1 cellular context compared by ENCODE assay signal in the genomic region with DNA sequence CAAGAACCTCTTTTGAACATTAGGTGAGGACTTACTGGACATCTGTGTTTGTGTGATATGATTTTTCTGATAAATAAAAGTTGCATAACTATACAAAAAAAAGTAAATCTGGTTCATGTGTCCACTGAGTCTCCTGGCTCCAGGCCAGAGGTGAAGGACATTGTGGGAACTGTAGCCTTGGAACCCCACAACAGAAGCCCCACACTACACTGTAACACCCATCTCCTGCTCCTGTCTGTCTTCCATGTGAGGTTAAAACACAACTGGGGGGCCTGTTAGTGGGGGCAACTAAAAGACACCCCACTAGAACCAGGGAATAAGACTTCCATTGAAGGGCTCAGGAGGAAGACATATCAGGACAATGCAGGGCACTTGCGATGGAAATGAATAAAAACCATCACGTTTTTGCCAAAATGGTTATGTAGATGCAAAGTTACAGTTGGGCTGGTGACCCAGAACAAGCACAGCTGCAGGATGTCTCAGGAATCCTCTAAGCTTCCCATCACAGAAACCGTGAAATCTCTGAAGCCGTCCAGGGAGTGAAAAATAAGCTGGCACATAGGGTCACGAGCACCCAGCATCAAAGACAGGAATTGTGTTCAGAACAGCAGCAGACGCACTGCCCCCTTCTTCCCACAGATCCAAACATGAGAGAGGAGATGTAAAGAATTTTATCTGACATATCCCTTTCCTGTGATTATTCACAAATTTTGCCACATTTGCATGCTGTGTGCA.
TF ChIP-seq lines count a peak whose summit lies in the region.

No MANE protein-coding gene starts in this region.

TF ChIP-seq in GM23338, 12 proteins besides CTCF, POLR2A, EP300 and RAD21 (continued from another document):
- TF ChIP-seq ETS1 (IDR thresholded peaks at IDR 0.05), result no peak
- TF ChIP-seq, protein P1, sequence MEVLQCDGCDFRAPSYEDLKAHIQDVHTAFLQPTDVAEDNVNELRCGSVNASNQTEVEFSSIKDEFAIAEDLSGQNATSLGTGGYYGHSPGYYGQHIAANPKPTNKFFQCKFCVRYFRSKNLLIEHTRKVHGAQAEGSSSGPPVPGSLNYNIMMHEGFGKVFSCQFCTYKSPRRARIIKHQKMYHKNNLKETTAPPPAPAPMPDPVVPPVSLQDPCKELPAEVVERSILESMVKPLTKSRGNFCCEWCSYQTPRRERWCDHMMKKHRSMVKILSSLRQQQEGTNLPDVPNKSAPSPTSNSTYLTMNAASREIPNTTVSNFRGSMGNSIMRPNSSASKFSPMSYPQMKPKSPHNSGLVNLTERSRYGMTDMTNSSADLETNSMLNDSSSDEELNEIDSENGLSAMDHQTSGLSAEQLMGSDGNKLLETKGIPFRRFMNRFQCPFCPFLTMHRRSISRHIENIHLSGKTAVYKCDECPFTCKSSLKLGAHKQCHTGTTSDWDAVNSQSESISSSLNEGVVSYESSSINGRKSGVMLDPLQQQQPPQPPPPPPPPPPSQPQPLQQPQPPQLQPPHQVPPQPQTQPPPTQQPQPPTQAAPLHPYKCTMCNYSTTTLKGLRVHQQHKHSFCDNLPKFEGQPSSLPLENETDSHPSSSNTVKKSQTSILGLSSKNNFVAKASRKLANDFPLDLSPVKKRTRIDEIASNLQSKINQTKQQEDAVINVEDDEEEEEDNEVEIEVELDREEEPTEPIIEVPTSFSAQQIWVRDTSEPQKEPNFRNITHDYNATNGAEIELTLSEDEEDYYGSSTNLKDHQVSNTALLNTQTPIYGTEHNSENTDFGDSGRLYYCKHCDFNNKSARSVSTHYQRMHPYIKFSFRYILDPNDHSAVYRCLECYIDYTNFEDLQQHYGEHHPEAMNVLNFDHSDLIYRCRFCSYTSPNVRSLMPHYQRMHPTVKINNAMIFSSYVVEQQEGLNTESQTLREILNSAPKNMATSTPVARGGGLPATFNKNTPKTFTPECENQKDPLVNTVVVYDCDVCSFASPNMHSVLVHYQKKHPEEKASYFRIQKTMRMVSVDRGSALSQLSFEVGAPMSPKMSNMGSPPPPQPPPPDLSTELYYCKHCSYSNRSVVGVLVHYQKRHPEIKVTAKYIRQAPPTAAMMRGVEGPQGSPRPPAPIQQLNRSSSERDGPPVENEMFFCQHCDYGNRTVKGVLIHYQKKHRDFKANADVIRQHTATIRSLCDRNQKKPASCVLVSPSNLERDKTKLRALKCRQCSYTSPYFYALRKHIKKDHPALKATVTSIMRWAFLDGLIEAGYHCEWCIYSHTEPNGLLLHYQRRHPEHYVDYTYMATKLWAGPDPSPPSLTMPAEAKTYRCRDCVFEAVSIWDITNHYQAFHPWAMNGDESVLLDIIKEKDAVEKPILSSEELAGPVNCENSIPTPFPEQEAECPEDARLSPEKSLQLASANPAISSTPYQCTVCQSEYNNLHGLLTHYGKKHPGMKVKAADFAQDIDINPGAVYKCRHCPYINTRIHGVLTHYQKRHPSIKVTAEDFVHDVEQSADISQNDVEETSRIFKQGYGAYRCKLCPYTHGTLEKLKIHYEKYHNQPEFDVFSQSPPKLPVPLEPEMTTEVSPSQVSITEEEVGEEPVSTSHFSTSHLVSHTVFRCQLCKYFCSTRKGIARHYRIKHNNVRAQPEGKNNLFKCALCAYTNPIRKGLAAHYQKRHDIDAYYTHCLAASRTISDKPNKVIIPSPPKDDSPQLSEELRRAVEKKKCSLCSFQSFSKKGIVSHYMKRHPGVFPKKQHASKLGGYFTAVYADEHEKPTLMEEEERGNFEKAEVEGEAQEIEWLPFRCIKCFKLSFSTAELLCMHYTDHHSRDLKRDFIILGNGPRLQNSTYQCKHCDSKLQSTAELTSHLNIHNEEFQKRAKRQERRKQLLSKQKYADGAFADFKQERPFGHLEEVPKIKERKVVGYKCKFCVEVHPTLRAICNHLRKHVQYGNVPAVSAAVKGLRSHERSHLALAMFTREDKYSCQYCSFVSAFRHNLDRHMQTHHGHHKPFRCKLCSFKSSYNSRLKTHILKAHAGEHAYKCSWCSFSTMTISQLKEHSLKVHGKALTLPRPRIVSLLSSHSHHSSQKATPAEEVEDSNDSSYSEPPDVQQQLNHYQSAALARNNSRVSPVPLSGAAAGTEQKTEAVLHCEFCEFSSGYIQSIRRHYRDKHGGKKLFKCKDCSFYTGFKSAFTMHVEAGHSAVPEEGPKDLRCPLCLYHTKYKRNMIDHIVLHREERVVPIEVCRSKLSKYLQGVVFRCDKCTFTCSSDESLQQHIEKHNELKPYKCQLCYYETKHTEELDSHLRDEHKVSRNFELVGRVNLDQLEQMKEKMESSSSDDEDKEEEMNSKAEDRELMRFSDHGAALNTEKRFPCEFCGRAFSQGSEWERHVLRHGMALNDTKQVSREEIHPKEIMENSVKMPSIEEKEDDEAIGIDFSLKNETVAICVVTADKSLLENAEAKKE (CRISPR knock-in tag; IDR thresholded peaks at IDR 0.05), result no peak
